In genomic region chrX:1444896-1445480, GRCh38 we compare ENCODE assay signal across 1 cellular context.
TF ChIP-seq lines count a peak whose summit lies in the region.

No MANE protein-coding gene starts in this region.

TF ChIP-seq in HepG2, 621 proteins besides CTCF, POLR2A, EP300 and RAD21:
- no peak for TF ChIP-seq TAF15 (IDR thresholded peaks at IDR 0.05; ENCODE audit: low read depth, low read length, poor library complexity, severe bottlenecking)
- TF ChIP-seq ZNF326 (CRISPR knock-in tag; IDR thresholded peaks at IDR 0.05; ENCODE audit: borderline replicate concordance), result no peak
- no peak for TF ChIP-seq ZZZ3 (CRISPR knock-in tag; IDR thresholded peaks at IDR 0.05; ENCODE audit: borderline replicate concordance)
- TF ChIP-seq ZSCAN12 (CRISPR knock-in tag; IDR thresholded peaks at IDR 0.05), result no peak
- TF ChIP-seq ZNF614 (CRISPR knock-in tag; IDR thresholded peaks at IDR 0.05; ENCODE audit: borderline replicate concordance), result no peak
- TF ChIP-seq EED (CRISPR knock-in tag; IDR thresholded peaks at IDR 0.05), result no peak
- TF ChIP-seq PAXIP1 (CRISPR knock-in tag; conservative IDR thresholded peaks at IDR 0.05), result no peak
- no peak for TF ChIP-seq ZFP36 (IDR thresholded peaks at IDR 0.05; ENCODE audit: borderline replicate concordance, low read depth, low read length, partially characterized antibody)
- TF ChIP-seq DR1 (CRISPR knock-in tag; IDR thresholded peaks at IDR 0.05), result no peak
- TF ChIP-seq TP53 (CRISPR knock-in tag; conservative IDR thresholded peaks at IDR 0.05), result no peak
- no peak for TF ChIP-seq FOXA1 (IDR thresholded peaks at IDR 0.05)
- TF ChIP-seq FOXA1 (CRISPR knock-in tag; IDR thresholded peaks at IDR 0.05), result no peak
